8 cellular contexts compared by ENCODE assay signal in genomic region chr6:156809034-156809433, GRCh38.
DNase-seq lines count a peak whose midpoint lies in the region; ATAC-seq and TF ChIP-seq lines count a peak whose summit lies in the region.

No MANE protein-coding gene starts in this region.

- peak overlapping the region; percentile 30 for H3K4me3 Mint-ChIP-seq in stimulated activated naive CD8-positive, alpha-beta T cell treated with anti-CD3 and anti-CD28 coated beads, Interleukin-15, Interleukin-2, amounts not matched to agents 100 ng/mL and 50 ng/mL, for 24 hours

- no peaks in the 10 kb centered on the region for H3K27me3 Mint-ChIP-seq in stimulated activated naive CD8-positive, alpha-beta T cell treated with anti-CD3 and anti-CD28 coated beads, Interleukin-15, Interleukin-2, amounts not matched to agents 100 ng/mL and 50 ng/mL, for 24 hours

- peak overlapping the region; percentile 13 for H3K27ac Mint-ChIP-seq in stimulated activated naive CD8-positive, alpha-beta T cell treated with anti-CD3 and anti-CD28 coated beads, Interleukin-15, Interleukin-2, amounts not matched to agents 100 ng/mL and 50 ng/mL, for 24 hours

- H3K27ac ChIP-seq in coronary artery: no peak overlapping the region

- peak; percentile 82 for DNase-seq in GM12865 (ENCODE audit: low read depth)
- peak; percentile 30 to 40 for DNase-seq in Kasumi-1 (lab: John Stamatoyannopoulos, UW)
- peak; percentile 64 for DNase-seq in epidermal melanocyte (ENCODE audit: insufficient read length, low spot score)
- DNase-seq in stimulated activated CD4-positive, alpha-beta T cell treated with anti-CD3 and anti-CD28 coated beads, Interleukin-4, amount 100 ng/mL, for 1 hour: no peak
- no peak for DNase-seq in coronary artery (ENCODE audit: low spot score)
- DNase-seq in DMS114 treated with DMSO at 0.1 percent for 48 hours (lab: John Stamatoyannopoulos, UW; ENCODE audit: unreplicated experiment): no peak

- H3K4me1 Mint-ChIP-seq in stimulated activated naive CD8-positive, alpha-beta T cell treated with anti-CD3 and anti-CD28 coated beads, Interleukin-15, Interleukin-2, amounts not matched to agents 100 ng/mL and 50 ng/mL, for 24 hours (ENCODE audit: low read depth): peaks cover 92% of the 10 kb centered on the region

- peaks cover 15% of the 10 kb centered on the region for H3K36me3 Mint-ChIP-seq in stimulated activated naive CD8-positive, alpha-beta T cell treated with anti-CD3 and anti-CD28 coated beads, Interleukin-15, Interleukin-2, amounts not matched to agents 100 ng/mL and 50 ng/mL, for 24 hours (ENCODE audit: low read depth)

- H3K4me3 ChIP-seq in GM12865 (ENCODE audit: low read depth, low read length): no peak overlapping the region; the same call in 1 of the 2 replicates
- no peak overlapping the region for H3K4me3 ChIP-seq in coronary artery

- peak; percentile 89 for ATAC-seq in GM21619 (IDR thresholded peaks at IDR 0.05; ENCODE audit: unreplicated experiment)

- peaks cover 3% of the 10 kb centered on the region for H3K9me3 Mint-ChIP-seq in stimulated activated naive CD8-positive, alpha-beta T cell treated with anti-CD3 and anti-CD28 coated beads, Interleukin-15, Interleukin-2, amounts not matched to agents 100 ng/mL and 50 ng/mL, for 24 hours

- TF ChIP-seq CTCF in GM12865 (IDR thresholded peaks at IDR 0.05; ENCODE audit: insufficient read depth, low read depth, low read length, missing control alignments) (no peak), coronary artery (IDR thresholded peaks at IDR 0.05) (no peak)

Comparison
In these comparisons a context has a peak if more than half of its experiments do, and no peak if none do; other contexts are left out.
1. DNase-seq: peak in GM12865 (single experiment), Kasumi-1 (2 of 2) and epidermal melanocyte (single experiment); none in stimulated activated CD4-positive, alpha-beta T cell treated with anti-CD3 and anti-CD28 coated beads, Interleukin-4, amount 100 ng/mL, for 1 hour (single experiment), coronary artery (single experiment) and DMS114 treated with DMSO at 0.1 percent for 48 hours (single experiment).